11 cellular contexts compared by ENCODE assay signal in the genomic region with DNA sequence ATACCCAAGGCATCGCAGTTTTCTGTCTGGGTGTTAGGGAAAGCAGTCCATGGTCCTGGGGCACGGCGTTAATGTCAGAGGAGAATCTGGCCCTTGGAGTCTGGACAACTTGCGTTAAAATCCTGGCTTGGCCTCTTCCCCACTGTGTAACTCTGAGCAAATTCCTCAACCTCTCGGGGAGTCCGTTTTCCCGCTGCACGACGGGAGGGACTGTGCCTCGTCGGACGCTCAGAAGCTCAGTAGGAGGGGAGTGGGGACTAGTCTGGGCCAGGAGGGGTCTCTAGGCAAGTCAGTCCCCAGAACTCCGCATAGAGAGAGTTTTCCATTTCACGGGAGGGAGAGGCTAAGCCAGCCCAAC. TPM values are rescaled to one million over a fixed set of nuclear protein-coding genes. Genes with fewer than 3 reads are reported as not detected.
DNase-seq lines count a peak whose midpoint lies in the region; TF ChIP-seq lines count a peak whose summit lies in the region.
"Had no signal": no experiment of that assay in that cellular context is flagged by ENCODE, and none has a peak within 500 bp of the region (broad histone marks: within the 10 kb centered on the region; RNA-seq: fewer than 3 reads in every experiment).

No MANE protein-coding gene starts in this region.

- no peak for TF ChIP-seq CTCF in Peyer's patch (IDR thresholded peaks at IDR 0.05)

- H3K27ac ChIP-seq in GM23248 (no peak overlapping the region), Peyer's patch (no peak overlapping the region)
- H3K27ac ChIP-seq: KMS-11 had no signal

- H3K27me3 ChIP-seq in GM23248 (replicated peaks; ENCODE audit: insufficient read depth) (peaks cover 14% of the 10 kb centered on the region), Peyer's patch (peaks cover 4 to 45% of the 10 kb centered on the region in 2 donors), iPS-15b (ENCODE audit: control insufficient read depth, insufficient read depth, low read length) (peaks cover 88% of the 10 kb centered on the region)

- H3K4me1 ChIP-seq in GM23248 (ENCODE audit: insufficient read depth) (peaks cover 8% of the 10 kb centered on the region; the same call in 1 of the 2 replicates), Peyer's patch (peaks cover 0 to 23% (median 3%) of the 10 kb centered on the region in 4 donors), iPS-15b (ENCODE audit: control insufficient read depth, insufficient read depth, low read length) (peaks cover 2% of the 10 kb centered on the region)

- no peaks in the 10 kb centered on the region for H3K9me2 ChIP-seq in GM23248 (ENCODE audit: insufficient read depth)

- H3K36me3 ChIP-seq in GM23248 (ENCODE audit: low read depth) (no peaks in the 10 kb centered on the region), Peyer's patch (no peaks in the 10 kb centered on the region), iPS-15b (ENCODE audit: control insufficient read depth, insufficient read depth, low read length) (no peaks in the 10 kb centered on the region)

- H3K9me3 ChIP-seq in GM23248 (ENCODE audit: low read depth) (no peaks in the 10 kb centered on the region), Peyer's patch (no peaks in the 10 kb centered on the region), iPS-15b (ENCODE audit: control insufficient read depth, insufficient read depth, low read length) (no peaks in the 10 kb centered on the region)

- no peak for TF ChIP-seq POLR2A in Peyer's patch (IDR thresholded peaks at IDR 0.05)

- peaks cover 13% of the 10 kb centered on the region; the same call in 1 of the 2 replicates for H3F3A ChIP-seq in GM23248 (ENCODE audit: insufficient read depth)

- H2AFZ ChIP-seq in GM23248, result peak overlapping the region; percentile 79; the same call in 1 of the 2 replicates

- peak overlapping the region; percentile 66 for H3K4me3 ChIP-seq in GM23248
- H3K4me3 ChIP-seq in Peyer's patch, result peak overlapping the region in 3 of 4 donors; percentile 30 to 55 (median 52)
- H3K4me3 ChIP-seq in iPS-15b (ENCODE audit: low read depth, low read length), result peak overlapping the region; percentile 63
- H3K4me3 ChIP-seq in skeletal muscle cell (ENCODE audit: low read depth, low read length), result peak overlapping the region; percentile 55

- H3K9ac ChIP-seq in GM23248 (peak overlapping the region; percentile 28; the same call in 1 of the 2 replicates), iPS-15b (ENCODE audit: low read depth, low read length) (no peak overlapping the region)
- H3K9ac ChIP-seq: KMS-11 had no signal

- DNase-seq in GM23248 (no peak), Peyer's patch (no peak), skeletal muscle cell (ENCODE audit: low read depth) (no peak), HuH-7 (ENCODE audit: low spot score) (no peak), NCI-H2029 treated with DMSO at 0.1 percent for 48 hours (lab: John Stamatoyannopoulos, UW) (no peak), ureter (ENCODE audit: low spot score) (no peak)
- DNase-seq in stimulated activated CD4-positive, alpha-beta T cell treated with anti-CD3 and anti-CD28 coated beads, Interleukin-4, amount 100 ng/mL, for 24 hours, result no peak
- DNase-seq: activated B cell treated with CpG ODN at 0.5 μM for 24 hours, aorta had no signal

- in situ Hi-C loops in GM23248 (cut with MboI), result no loop called here

- WGBS in GM23248 (ENCODE audit: low coverage in 1 of 2, low lambda C conversion rate in 2 of 2, missing lambda C conversion rate in 2 of 2), 2 experiments, result 70 to 79% methylated on average over 14 of the region's 14 CpGs

- H3K4me2 ChIP-seq in GM23248 (ENCODE audit: unreplicated experiment), result peak overlapping the region; percentile 88
- H3K4me2 ChIP-seq: KMS-11 had no signal

- no peaks in the 10 kb centered on the region for H3K79me2 ChIP-seq in GM23248 (ENCODE audit: insufficient read depth)

- no peaks in the 10 kb centered on the region for H4K20me1 ChIP-seq in GM23248 (ENCODE audit: insufficient read depth)

RNA-seq across cellular contexts. Expression of gene EVX1, which starts 6.6 kb away (rescaled TPM):
- not detected in 2 replicates for total RNA-seq in GM23248 (2014; rRNA removed; shearing (Covaris generic))
- polyA plus RNA-seq in GM23248 (2016; fragmentation: Nextera tagmentation; extraction: Ambion mirVana), result not detected in 2 replicates
- not detected for total RNA-seq in Peyer's patch
- 5.6 TPM for total RNA-seq in ureter
- total RNA-seq: activated B cell treated with CpG ODN at 0.5 μM for 24 hours, aorta had no signal
- polyA plus RNA-seq: aorta had no signal

RNA-seq across cellular contexts. Expression of gene HOXA13, which starts 36.1 kb away (rescaled TPM):
- 0.13 and 0.43 TPM in 2 replicates for total RNA-seq in GM23248 (2014; rRNA removed; shearing (Covaris generic))
- 0.13 and 0.15 TPM in 2 replicates for polyA plus RNA-seq in GM23248 (2016; fragmentation: Nextera tagmentation; extraction: Ambion mirVana)
- total RNA-seq in Peyer's patch, result not detected
- total RNA-seq in ureter, result 15.6 TPM
- total RNA-seq: activated B cell treated with CpG ODN at 0.5 μM for 24 hours, aorta had no signal

RNA-seq across cellular contexts. Expression of gene HOXA11, which starts 51.0 kb away (rescaled TPM):
- total RNA-seq in GM23248 (2014; rRNA removed; shearing (Covaris generic)), result 8.3 and 10.5 TPM in 2 replicates
- 8.0 and 8.4 TPM in 2 replicates for polyA plus RNA-seq in GM23248 (2016; fragmentation: Nextera tagmentation; extraction: Ambion mirVana)
- total RNA-seq in Peyer's patch (not detected), ureter (16.6 TPM)
- total RNA-seq: activated B cell treated with CpG ODN at 0.5 μM for 24 hours had no signal

Comparison
In these comparisons a context has a peak if more than half of its experiments do, and no peak if none do; other contexts are left out.
1. RNA of gene HOXA13, which starts 36.1 kb away (total RNA-seq): 15.6 TPM in ureter (single experiment); 0.13 to 0.43 TPM in GM23248 and not detected in Peyer's patch; every median in the first group is over 10 times any median in the second.
2. Peak in every context shown above with its lines, with median percentiles within 50 percentile points of each other: H3K4me3 ChIP-seq.